ENCODE assay signal across 19 cellular contexts in genomic region chr13:50891206-50891605, GRCh38. TPM values are rescaled to one million over a fixed set of nuclear protein-coding genes. Genes with fewer than 3 reads are reported as not detected.
DNase-seq lines count a peak whose midpoint lies in the region; ATAC-seq and TF ChIP-seq lines count a peak whose summit lies in the region.
"Had no signal": no experiment of that assay in that cellular context is flagged by ENCODE, and none has a peak within 500 bp of the region (broad histone marks: within the 10 kb centered on the region; RNA-seq: fewer than 3 reads in every experiment).

No MANE protein-coding gene starts in this region.

- H3K27ac ChIP-seq in GM23338 (ENCODE audit: low read depth) (no peak overlapping the region), OCI-LY1 (ENCODE audit: low read depth, low read length, poor library complexity, severe bottlenecking) (peak overlapping the region; percentile 97)
- H3K27ac ChIP-seq: 22Rv1, esophagus squamous epithelium, ovary, upper lobe of left lung had no signal

- H3K27me3 Mint-ChIP-seq in GM23338 (ENCODE audit: insufficient read depth, low read depth, poor library complexity) = peaks cover 5% of the 10 kb centered on the region

- no peak overlapping the region for H3K4me2 ChIP-seq in GM23338
- H3K4me2 ChIP-seq in OCI-LY1 (ENCODE audit: low read length) = peak overlapping the region; percentile 63

- peaks cover 45% of the 10 kb centered on the region for H3K4me1 ChIP-seq in GM23338 (ENCODE audit: insufficient read depth)
- peaks cover 72% of the 10 kb centered on the region for H3K4me1 ChIP-seq in OCI-LY1 (ENCODE audit: insufficient read depth, low read length, severe bottlenecking)

- no peak overlapping the region for H3K4me3 ChIP-seq in GM23338
- H3K4me3 ChIP-seq in OCI-LY1 (ENCODE audit: low read depth, low read length, poor library complexity, severe bottlenecking) = no peak overlapping the region
- H3K4me3 ChIP-seq: esophagus squamous epithelium, ovary, upper lobe of left lung had no signal

- H4K20me1 ChIP-seq in GM23338 (replicated peaks; ENCODE audit: insufficient read depth) (no peaks in the 10 kb centered on the region), OCI-LY1 (ENCODE audit: insufficient read depth, low read length) (no peaks in the 10 kb centered on the region)

- H2AFZ ChIP-seq in GM23338 (peak overlapping the region; percentile 57; the same call in 1 of the 2 replicates), OCI-LY1 (ENCODE audit: low read length) (no peak overlapping the region)

- H3K9me3 ChIP-seq in OCI-LY1 (ENCODE audit: low read length) = peaks cover 7% of the 10 kb centered on the region; the same call in 1 of the 2 replicates
- H3K9me3 ChIP-seq: esophagus squamous epithelium, ovary, upper lobe of left lung had no signal

- H3K4me1 Mint-ChIP-seq in GM23338 = peaks cover 36% of the 10 kb centered on the region

- no peaks in the 10 kb centered on the region for H3K9me3 Mint-ChIP-seq in GM23338

- no peak for TF ChIP-seq CTCF in GM23338 (conservative IDR thresholded peaks at IDR 0.05; ENCODE audit: low read depth in 2 of 2)
- TF ChIP-seq CTCF in OCI-LY1 (IDR thresholded peaks at IDR 0.05; ENCODE audit: low read length) = no peak

- peaks cover 12% of the 10 kb centered on the region; the same call in 1 of the 2 replicates for H3K9me2 ChIP-seq in GM23338 (ENCODE audit: insufficient read depth)
- H3K9me2 ChIP-seq in OCI-LY1 (ENCODE audit: low read depth, low read length) = no peaks in the 10 kb centered on the region

- peak overlapping the region; percentile 64 for H3K9ac ChIP-seq in OCI-LY1 (ENCODE audit: low read length)

- ATAC-seq in GM23338 (no peak), HG03097 (IDR thresholded peaks at IDR 0.05; ENCODE audit: low FRiP score, unreplicated experiment) (no peak)

- H3K27ac Mint-ChIP-seq in GM23338 = no peak overlapping the region

- peak; percentile 50 for DNase-seq in NCI-H2171 treated with DMSO at 0.1 percent for 48 hours (lab: John Stamatoyannopoulos, UW)
- no peak for DNase-seq in NCI-H2171 (lab: John Stamatoyannopoulos, UW)
- DNase-seq in GM23338 (ENCODE audit: low spot score) = no peak
- peak; percentile 40 for DNase-seq in myocyte (ENCODE audit: low read depth)
- DNase-seq in DMS153 treated with DMSO at 0.1 percent for 48 hours (lab: John Stamatoyannopoulos, UW; ENCODE audit: unreplicated experiment) = no peak
- no peak for DNase-seq in GOT3 (lab: John Stamatoyannopoulos, UW)
- DNase-seq: activated CD4-positive, CD25-positive, alpha-beta regulatory T cell; esophagus squamous epithelium; IMR-90; kidney glomerular epithelial cell; NCI-H1417 treated with DMSO at 0.1 percent for 48 hours; ovary; stimulated activated CD4-positive, alpha-beta T cell treated with anti-CD3 and anti-CD28 coated beads, Interleukin-4, amount 100 ng/mL, for 4 hours; SW 1271; upper lobe of left lung had no signal

- H3K36me3 Mint-ChIP-seq in GM23338 (ENCODE audit: low read depth) = no peaks in the 10 kb centered on the region

- H3F3A ChIP-seq in GM23338 (replicated peaks; ENCODE audit: low read depth) (peaks cover 12% of the 10 kb centered on the region; the same call in 1 of the 2 replicates), OCI-LY1 (ENCODE audit: insufficient read depth, low read length) (peaks cover 8% of the 10 kb centered on the region; the same call in 1 of the 2 replicates)

- no peaks in the 10 kb centered on the region for H3K79me2 ChIP-seq in GM23338 (replicated peaks; ENCODE audit: insufficient read depth)
- H3K79me2 ChIP-seq in OCI-LY1 (ENCODE audit: insufficient read depth, low read length) = no peaks in the 10 kb centered on the region

- H3K27me3 ChIP-seq in GM23338 (ENCODE audit: insufficient read depth) (no peaks in the 10 kb centered on the region), OCI-LY1 (ENCODE audit: insufficient read depth, low read length) (no peaks in the 10 kb centered on the region)
- H3K27me3 ChIP-seq: esophagus squamous epithelium, ovary, upper lobe of left lung had no signal

- H3K36me3 ChIP-seq in GM23338 (ENCODE audit: insufficient read depth) (no peaks in the 10 kb centered on the region), OCI-LY1 (ENCODE audit: insufficient read depth, low read length) (no peaks in the 10 kb centered on the region)
- H3K36me3 ChIP-seq: esophagus squamous epithelium, ovary, upper lobe of left lung had no signal

- no peak overlapping the region for H3K4me3 Mint-ChIP-seq in GM23338

TF ChIP-seq in GM23338, 12 proteins besides CTCF, POLR2A, EP300 and RAD21:
- TF ChIP-seq ETS1 (IDR thresholded peaks at IDR 0.05) (no peak), ZNF331 (CRISPR knock-in tag; IDR thresholded peaks at IDR 0.05; ENCODE audit: low read depth) (no peak), EZH2 (IDR thresholded peaks at IDR 0.05; ENCODE audit: low read depth, unreplicated experiment) (no peak), JUNB (IDR thresholded peaks at IDR 0.05; ENCODE audit: unreplicated experiment) (no peak), CREB1 (CRISPR knock-in tag; IDR thresholded peaks at IDR 0.05; ENCODE audit: low read depth) (no peak), ZNF114 (CRISPR knock-in tag; IDR thresholded peaks at IDR 0.05) (no peak), EZH2phosphoT487 (IDR thresholded peaks at IDR 0.05; ENCODE audit: unreplicated experiment) (no peak), POLR2AphosphoS5 (IDR thresholded peaks at IDR 0.05; ENCODE audit: low read depth) (no peak), NANOG (IDR thresholded peaks at IDR 0.05; ENCODE audit: borderline replicate concordance) (no peak)
TF ChIP-seq in GM23338: peak in this region for 0.

RNA-seq across cellular contexts. Expression of gene RNASEH2B, which starts 18.4 kb away (rescaled TPM):
- total RNA-seq in GM23338 (2014; rRNA removed; shearing (Covaris generic)) = 39.0 and 54.2 TPM in 2 replicates
- polyA plus RNA-seq in GM23338 (2016; fragmentation: Nextera tagmentation; extraction: Ambion mirVana) = 64.8 and 73.4 TPM in 2 replicates
- total RNA-seq in myocyte = 32.3 and 43.6 TPM in 2 replicates
- 21.9 TPM for polyA plus RNA-seq in myocyte (2012)

RNA-seq across cellular contexts. Expression of gene DLEU7, which starts 47.7 kb away (rescaled TPM):
- total RNA-seq in GM23338 (2014; rRNA removed; shearing (Covaris generic)) = 10.1 and 11.6 TPM in 2 replicates
- 8.7 and 9.2 TPM in 2 replicates for polyA plus RNA-seq in GM23338 (2016; fragmentation: Nextera tagmentation; extraction: Ambion mirVana)
- total RNA-seq in myocyte = 0.31 TPM in 1 of 2 replicates, not detected in the other
- 0.09 TPM for polyA plus RNA-seq in myocyte (2012)
- total RNA-seq: esophagus squamous epithelium, IMR-90, NCI-H460 had no signal
- polyA plus RNA-seq: IMR-90 had no signal

Comparison
In these comparisons a context has a peak if more than half of its experiments do, and no peak if none do; other contexts are left out.
1. DNase-seq: peak in NCI-H2171 treated with DMSO at 0.1 percent for 48 hours (single experiment) and myocyte (single experiment); none in NCI-H2171 (single experiment), GM23338 (single experiment), DMS153 treated with DMSO at 0.1 percent for 48 hours (single experiment) and GOT3 (single experiment).